ENCODE assay signal across 21 cellular contexts in genomic region chr19:2798158-2798685, GRCh38. TPM values are rescaled to one million over a fixed set of nuclear protein-coding genes. Genes with fewer than 3 reads are reported as not detected.
A peak's percentile ranks its signal among the peaks of the same experiment; 100 is the strongest.
DNase-seq lines count a peak whose midpoint lies in the region; ATAC-seq and TF ChIP-seq lines count a peak whose summit lies in the region.
"Had no signal": no experiment of that assay in that cellular context is flagged by ENCODE, and none has a peak within 500 bp of the region (broad histone marks: within the 10 kb centered on the region; RNA-seq: fewer than 3 reads in every experiment).

No MANE protein-coding gene starts in this region.

- H3K4me2 ChIP-seq in osteoblast (ENCODE audit: insufficient read depth, low read length): no peak overlapping the region

- no peaks in the 10 kb centered on the region for H3K79me2 ChIP-seq in osteoblast (ENCODE audit: insufficient read depth, low read length)

- H3K9me3 Mint-ChIP-seq in stimulated activated naive B cell treated with anti-CD40 and anti-IgM and Interleukin-4, amounts not matched to agents 10 μg/mL and 1 μg/mL and 100 μg/mL, for 72 hours: no peaks in the 10 kb centered on the region

- H3K27me3 ChIP-seq in left ventricle myocardium inferior (ENCODE audit: low read depth) (no peaks in the 10 kb centered on the region), osteoblast (ENCODE audit: insufficient read depth, low read length) (no peaks in the 10 kb centered on the region)

- H4K20me1 ChIP-seq in osteoblast (ENCODE audit: insufficient read depth, low read length): peaks cover 4% of the 10 kb centered on the region

- TF ChIP-seq CTCF in left ventricle myocardium inferior (IDR thresholded peaks at IDR 0.05; ENCODE audit: borderline replicate concordance) (no peak), osteoblast (IDR thresholded peaks at IDR 0.05; ENCODE audit: extremely low read depth, low read depth, low read length) (no peak)

- peaks cover 45% of the 10 kb centered on the region for H3K36me3 ChIP-seq in left ventricle myocardium inferior
- peaks cover 31% of the 10 kb centered on the region for H3K36me3 ChIP-seq in osteoblast (ENCODE audit: insufficient read depth, low read length)

- peaks cover 9 to 10% of the 10 kb centered on the region in 2 donors for H3K4me1 Mint-ChIP-seq in stimulated activated naive B cell treated with anti-CD40 and anti-IgM and Interleukin-4, amounts not matched to agents 10 μg/mL and 1 μg/mL and 100 μg/mL, for 72 hours

- H2AFZ ChIP-seq in osteoblast (ENCODE audit: low read length): no peak overlapping the region

- no peaks in the 10 kb centered on the region for H3K27me3 Mint-ChIP-seq in stimulated activated naive B cell treated with anti-CD40 and anti-IgM and Interleukin-4, amounts not matched to agents 10 μg/mL and 1 μg/mL and 100 μg/mL, for 72 hours
- H3K27me3 Mint-ChIP-seq: B cell had no signal

- ATAC-seq in Right ventricle myocardium inferior (peak; percentile 1), Right ventricle myocardium superior (ENCODE audit: poor library complexity) (no peak), HG03469 (IDR thresholded peaks at IDR 0.05; ENCODE audit: unreplicated experiment) (no peak), HG03460 (IDR thresholded peaks at IDR 0.05; ENCODE audit: unreplicated experiment) (no peak)
- no peak for ATAC-seq in stimulated activated naive B cell treated with anti-CD40 and anti-IgM and Interleukin-4, amounts not matched to agents 10 μg/mL and 1 μg/mL and 100 μg/mL, for 72 hours (replicated peaks)
- ATAC-seq: HCT116, SK-N-SH treated with all-trans-retinoic acid at 6 μM for 48 hours had no signal

- peaks cover 43 to 64% of the 10 kb centered on the region in 2 donors for H3K36me3 Mint-ChIP-seq in stimulated activated naive B cell treated with anti-CD40 and anti-IgM and Interleukin-4, amounts not matched to agents 10 μg/mL and 1 μg/mL and 100 μg/mL, for 72 hours

- no peak overlapping the region for H3K4me3 Mint-ChIP-seq in stimulated activated naive B cell treated with anti-CD40 and anti-IgM and Interleukin-4, amounts not matched to agents 10 μg/mL and 1 μg/mL and 100 μg/mL, for 72 hours
- H3K4me3 Mint-ChIP-seq: B cell had no signal

- H3K4me3 ChIP-seq in left ventricle myocardium inferior (no peak overlapping the region), osteoblast (ENCODE audit: insufficient read depth, low read length) (no peak overlapping the region)

- H3K9me3 ChIP-seq in left ventricle myocardium inferior (replicated peaks) (no peaks in the 10 kb centered on the region), osteoblast (ENCODE audit: low read depth, low read length) (no peaks in the 10 kb centered on the region)

- H3K27ac ChIP-seq in left ventricle myocardium inferior (replicated peaks) (peak overlapping the region; percentile 92), osteoblast (ENCODE audit: low read depth, low read length) (no peak overlapping the region)
- H3K27ac ChIP-seq: 22Rv1 had no signal

- peak; percentile 33 for DNase-seq in Right ventricle myocardium inferior (ENCODE audit: missing footprints)
- no peak for DNase-seq in Right ventricle myocardium superior
- peak; percentile 86 for DNase-seq in MV-4-11 (lab: John Stamatoyannopoulos, UW)
- no peak for DNase-seq in left ventricle myocardium inferior
- peak; percentile 79 for DNase-seq in osteoblast (ENCODE audit: insufficient read length, low spot score, missing footprints)
- DNase-seq in stimulated activated naive B cell treated with anti-CD40 and anti-IgM and Interleukin-4, amounts not matched to agents 10 μg/mL and 1 μg/mL and 100 μg/mL, for 72 hours: no peak
- DNase-seq: Calu3, DMS79 treated with DMSO at 0.1 percent for 48 hours, GF-D8, KBM-7, NCI-H1417, NCI-H1694, NCI-H2029 treated with DMSO at 0.1 percent for 48 hours, NCI-H510A, NCI-H69 had no signal

- peaks cover 47% of the 10 kb centered on the region for H3K4me1 ChIP-seq in left ventricle myocardium inferior
- no peaks in the 10 kb centered on the region for H3K4me1 ChIP-seq in osteoblast (ENCODE audit: insufficient read depth, low read length)

- no peak overlapping the region for H3K27ac Mint-ChIP-seq in stimulated activated naive B cell treated with anti-CD40 and anti-IgM and Interleukin-4, amounts not matched to agents 10 μg/mL and 1 μg/mL and 100 μg/mL, for 72 hours
- H3K27ac Mint-ChIP-seq: B cell had no signal

- intact Hi-C loops in Right ventricle myocardium inferior (cut with DNase I): no loop called here
- intact Hi-C loops in Right ventricle myocardium superior (cut with DNase I): no loop called here
- intact Hi-C loops in left ventricle myocardium inferior (cut with micrococcal nuclease): no loop called here

RNA-seq across cellular contexts. Expression of gene THOP1, which starts 12.9 kb away (rescaled TPM):
- 54.8 TPM for total RNA-seq in Right ventricle myocardium inferior
- total RNA-seq in Right ventricle myocardium superior: 52.6 TPM
- 60.9 TPM for total RNA-seq in left ventricle myocardium inferior
- total RNA-seq in osteoblast: 45.6 and 49.5 TPM in 2 replicates

RNA-seq across cellular contexts. Expression of gene SGTA, which starts 15.1 kb away (rescaled TPM):
- total RNA-seq in Right ventricle myocardium inferior (64.3 TPM), Right ventricle myocardium superior (56.6 TPM), left ventricle myocardium inferior (72.6 TPM), osteoblast (35.9 and 38.7 TPM in 2 replicates)

RNA-seq across cellular contexts. Expression of gene ZNF554, which starts 21.4 kb away (rescaled TPM):
- total RNA-seq in Right ventricle myocardium inferior (3.7 TPM), Right ventricle myocardium superior (4.3 TPM), left ventricle myocardium inferior (4.2 TPM), osteoblast (5.6 and 5.8 TPM in 2 replicates)

RNA-seq across cellular contexts. Expression of gene ZNF555, which starts 43.1 kb away (rescaled TPM):
- 8.9 TPM for total RNA-seq in Right ventricle myocardium inferior
- total RNA-seq in Right ventricle myocardium superior: 7.7 TPM
- total RNA-seq in left ventricle myocardium inferior: 8.9 TPM
- total RNA-seq in osteoblast: 6.2 and 8.0 TPM in 2 replicates

RNA-seq across cellular contexts. Expression of gene SLC39A3, which starts 58.4 kb away (rescaled TPM):
- total RNA-seq in Right ventricle myocardium inferior: 24.5 TPM
- total RNA-seq in Right ventricle myocardium superior: 20.2 TPM
- 22.6 TPM for total RNA-seq in left ventricle myocardium inferior
- 33.0 and 33.7 TPM in 2 replicates for total RNA-seq in osteoblast

Comparison
In these comparisons a context has a peak if more than half of its experiments do, and no peak if none do; other contexts are left out.
1. DNase-seq: peak in Right ventricle myocardium inferior (single experiment), MV-4-11 (single experiment) and osteoblast (single experiment); none in Right ventricle myocardium superior (single experiment), left ventricle myocardium inferior (single experiment) and stimulated activated naive B cell treated with anti-CD40 and anti-IgM and Interleukin-4, amounts not matched to agents 10 μg/mL and 1 μg/mL and 100 μg/mL, for 72 hours (single experiment).